Comparison of ENCODE assay signal across 16 cellular contexts in the genomic region with DNA sequence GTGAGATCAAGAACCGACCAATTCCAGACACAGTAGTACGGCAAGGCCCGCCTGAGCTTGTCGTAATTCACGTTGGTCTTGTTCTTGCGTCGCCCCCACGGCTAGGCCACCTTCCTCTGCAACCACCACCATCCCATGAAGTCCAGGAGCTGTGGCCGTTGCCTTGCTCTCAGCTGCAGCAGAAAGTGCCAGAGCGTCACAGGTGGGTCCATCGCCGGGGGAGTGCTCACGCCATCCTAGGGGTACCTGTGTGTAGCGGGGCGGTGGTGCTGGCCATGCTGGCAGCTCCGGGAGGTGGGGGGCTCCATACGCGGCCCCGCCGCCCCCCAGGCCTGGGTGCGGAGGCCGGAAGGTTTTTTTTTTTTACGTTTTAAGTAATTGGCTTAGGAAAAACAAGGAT. TPM values are rescaled to one million over a fixed set of nuclear protein-coding genes. Genes with fewer than 3 reads are reported as not detected.
DNase-seq lines count a peak whose midpoint lies in the region; ATAC-seq and TF ChIP-seq lines count a peak whose summit lies in the region.
"Had no signal": no experiment of that assay in that cellular context is flagged by ENCODE, and none has a peak within 500 bp of the region (broad histone marks: within the 10 kb centered on the region; RNA-seq: fewer than 3 reads in every experiment).

No MANE protein-coding gene starts in this region.

- no peaks in the 10 kb centered on the region for H3K4me1 Mint-ChIP-seq in chondrocyte (ENCODE audit: low read depth)
- H3K4me1 Mint-ChIP-seq: CD4-positive, alpha-beta memory T cell; GM23338 had no signal

- DNase-seq in H7 (peak; percentile 30), chondrocyte (ENCODE audit: low spot score) (peak; percentile 86), sigmoid colon (peak; percentile 26), NCI-H82 treated with DMSO at 0.1 percent for 48 hours (lab: John Stamatoyannopoulos, UW; ENCODE audit: unreplicated experiment) (no peak)
- DNase-seq in activated effector memory CD4-positive, alpha-beta T cell treated with Interleukin-2 at 50 U/mL for 16 hours, result no peak
- DNase-seq: C1 segment of cervical spinal cord; Calu3; CD4-positive, alpha-beta memory T cell; COR-L47; DMS53; DMS79 treated with DMSO at 0.1 percent for 48 hours; GF-D8; HFFc6 had no signal

- intact Hi-C loops in sigmoid colon (cut with DNase I), result no loop called here

- no peaks in the 10 kb centered on the region for H3K4me1 ChIP-seq in sigmoid colon
- H3K4me1 ChIP-seq: HAP-1 had no signal

- no peak overlapping the region for H3K27ac ChIP-seq in sigmoid colon

- H3K4me3 ChIP-seq in H7 (ENCODE audit: insufficient read depth, low read depth, low read length) (no peak overlapping the region), sigmoid colon (no peak overlapping the region)
- H3K4me3 ChIP-seq: GM23338, HAP-1 had no signal

- TF ChIP-seq EP300 in sigmoid colon (IDR thresholded peaks at IDR 0.05), result no peak

- no peak for TF ChIP-seq CTCF in chondrocyte (IDR thresholded peaks at IDR 0.05)
- no peak for TF ChIP-seq CTCF in sigmoid colon (IDR thresholded peaks at IDR 0.05)

- H3K9me3 ChIP-seq in sigmoid colon, result no peaks in the 10 kb centered on the region
- H3K9me3 ChIP-seq: HAP-1 had no signal

- no peaks in the 10 kb centered on the region for H3K27me3 ChIP-seq in H7 (ENCODE audit: control insufficient read depth, insufficient read depth, low read length)
- H3K27me3 ChIP-seq in sigmoid colon, result peaks cover 0 to 4% (median 0%) of the 10 kb centered on the region in 3 donors

- no peak for TF ChIP-seq POLR2A in sigmoid colon (IDR thresholded peaks at IDR 0.05)

- 93% methylated on average over 23 of the region's 23 CpGs for WGBS in sigmoid colon, 2 donors

- no peaks in the 10 kb centered on the region for H3K36me3 Mint-ChIP-seq in chondrocyte (ENCODE audit: low read depth)
- H3K36me3 Mint-ChIP-seq: CD4-positive, alpha-beta memory T cell had no signal

- H3K27me3 Mint-ChIP-seq in chondrocyte (ENCODE audit: low read depth), result peaks cover 24% of the 10 kb centered on the region

- H3K36me3 ChIP-seq in H7 (replicated peaks; ENCODE audit: control insufficient read depth, insufficient read depth, low read length), result no peaks in the 10 kb centered on the region
- H3K36me3 ChIP-seq in sigmoid colon, result no peaks in the 10 kb centered on the region
- H3K36me3 ChIP-seq: HAP-1 had no signal

- H3K9me3 Mint-ChIP-seq in chondrocyte (ENCODE audit: low read depth), result peaks cover 5% of the 10 kb centered on the region

- no peak overlapping the region for H3K27ac Mint-ChIP-seq in chondrocyte (ENCODE audit: unreplicated experiment)
- H3K27ac Mint-ChIP-seq: CD4-positive, alpha-beta memory T cell; GM23338; HFFc6 had no signal

- H3K4me3 Mint-ChIP-seq in chondrocyte (ENCODE audit: unreplicated experiment), result no peak overlapping the region
- H3K4me3 Mint-ChIP-seq: CD4-positive, alpha-beta memory T cell; GM23338; HFFc6 had no signal

- ATAC-seq in GM18873 (IDR thresholded peaks at IDR 0.05; ENCODE audit: low FRiP score, unreplicated experiment), result no peak
- ATAC-seq: GM23338 had no signal

RNA-seq across cellular contexts. Expression of a gene that starts 23.1 kb away (rescaled TPM):
- 0.67 and 0.80 TPM in 2 replicates for total RNA-seq in H7 (2014; rRNA removed; shearing (Covaris generic))
- total RNA-seq in chondrocyte, result 4.4 to 8.9 TPM (median 6.0 TPM) in 3 replicates
- 1 to 10 TPM; 3.0 to 8.0 (median 6.2) TPM for total RNA-seq in sigmoid colon
- polyA plus RNA-seq in sigmoid colon, result 1 to 10 TPM in 1 of 3 donors, not detected in 2; 2.3 TPM

RNA-seq across cellular contexts. Expression of a gene that starts 58.4 kb away (rescaled TPM):
- total RNA-seq in H7 (2014; rRNA removed; shearing (Covaris generic)), result 24.5 and 28.5 TPM in 2 replicates
- 12.9 to 15.5 TPM (median 14.3 TPM) in 3 replicates for total RNA-seq in chondrocyte
- total RNA-seq in sigmoid colon, result 1 to 10 TPM in 2 of 4 donors, under 1 TPM in 2; 0.16 to 5.2 (median 1.0) TPM
- polyA plus RNA-seq in sigmoid colon, result 10 to 100 TPM; 17.8 to 36.0 (median 19.2) TPM

Comparison
In these comparisons a context has a peak if more than half of its experiments do, and no peak if none do; other contexts are left out.
1. DNase-seq: peak in H7 (single experiment), chondrocyte (single experiment) and sigmoid colon (single experiment); none in NCI-H82 treated with DMSO at 0.1 percent for 48 hours (single experiment) and activated effector memory CD4-positive, alpha-beta T cell treated with Interleukin-2 at 50 U/mL for 16 hours (single experiment).